Comparison of ENCODE assay signal across 1 cellular context in the genomic region with DNA sequence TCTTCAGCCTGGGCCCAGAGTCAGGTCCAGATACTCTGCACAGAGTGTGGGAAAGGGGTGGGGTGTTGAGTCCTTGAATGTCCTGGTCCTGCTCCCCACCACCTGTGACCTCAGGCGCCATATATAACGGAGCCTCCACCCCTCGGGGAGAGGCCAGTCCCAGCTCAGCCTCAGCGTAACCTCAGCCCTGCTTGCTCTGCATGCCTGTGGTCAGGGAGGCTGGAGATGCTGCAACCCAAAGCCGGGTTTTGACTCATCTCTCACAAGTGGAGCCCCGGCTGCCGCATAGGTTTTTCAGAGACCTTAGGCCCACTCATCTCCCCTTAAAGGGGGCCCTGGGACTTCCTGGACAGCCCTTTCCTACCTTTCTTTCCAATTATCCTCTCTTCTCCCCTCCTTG.
TF ChIP-seq lines count a peak whose summit lies in the region.

No MANE protein-coding gene starts in this region.

TF ChIP-seq in GM12878, 131 proteins besides CTCF, POLR2A, EP300 and RAD21 (continues in another document):
- TF ChIP-seq NFYA (IDR thresholded peaks at IDR 0.05; ENCODE audit: borderline replicate concordance, low read depth, low read length) (no peak), GATAD2B (conservative IDR thresholded peaks at IDR 0.05; ENCODE audit: low read depth) (no peak; the same call in 1 of the 2 replicates), JUND (IDR thresholded peaks at IDR 0.05; ENCODE audit: low read depth, low read length) (peak; percentile 80; the same call in 1 of the 2 replicates), USF2 (IDR thresholded peaks at IDR 0.05; ENCODE audit: borderline replicate concordance, low read depth, low read length) (no peak; the same call in 1 of the 2 replicates), SP1 (IDR thresholded peaks at IDR 0.05; ENCODE audit: low read depth, low read length) (peak; percentile 73), YY1 (IDR thresholded peaks at IDR 0.05; ENCODE audit: low read depth, low read length) (peak; percentile 88), CREB1 (IDR thresholded peaks at IDR 0.05; ENCODE audit: low read depth) (peak; percentile 59), IKZF1 (conservative IDR thresholded peaks at IDR 0.05) (peak; percentile 81), MEF2A (IDR thresholded peaks at IDR 0.05; ENCODE audit: insufficient read depth, low read depth, low read length) (peak; percentile 78), ATF3 (IDR thresholded peaks at IDR 0.05; ENCODE audit: borderline replicate concordance, extremely low read depth, low read depth, low read length) (no peak), PBX3 (IDR thresholded peaks at IDR 0.05; ENCODE audit: insufficient replicate concordance, low read depth, low read length) (no peak), EGR1 (IDR thresholded peaks at IDR 0.05; ENCODE audit: borderline replicate concordance in 1 of 2, low read depth in 2 of 2, low read length in 2 of 2) (0 out of 3 replicates have a peak, but pooled peaks of 1 of the 2 experiments have one; percentile 0), MLLT1 (IDR thresholded peaks at IDR 0.05) (peak; percentile 81), FOS (IDR thresholded peaks at IDR 0.05; ENCODE audit: borderline replicate concordance, extremely low read depth, insufficient read length) (no peak), BHLHE40 (IDR thresholded peaks at IDR 0.05; ENCODE audit: borderline replicate concordance in 1 of 2, low read depth in 2 of 2, low read length in 1 of 2) (peak; percentile 79 to 84), MTA2 (IDR thresholded peaks at IDR 0.05; ENCODE audit: low read depth) (peak; percentile 40), IKZF2 (IDR thresholded peaks at IDR 0.05) (peak; percentile 71 to 82; a peak in 3 of 4 replicates), EZH2 (IDR thresholded peaks at IDR 0.05; ENCODE audit: borderline replicate concordance, control insufficient read depth, low read depth, low read length) (no peak), NFXL1 (IDR thresholded peaks at IDR 0.05; ENCODE audit: borderline replicate concordance) (no peak), KLF5 (IDR thresholded peaks at IDR 0.05; ENCODE audit: partially characterized antibody) (no peak), ZNF622 (IDR thresholded peaks at IDR 0.05) (no peak), CUX1 (IDR thresholded peaks at IDR 0.05; ENCODE audit: insufficient replicate concordance, low read depth, low read length) (no peak), ZNF274 (IDR thresholded peaks at IDR 0.05; ENCODE audit: insufficient read depth, insufficient read length) (no peak), TAF1 (IDR thresholded peaks at IDR 0.05; ENCODE audit: borderline replicate concordance, low read depth, low read length) (peak; percentile 38; the same call in 1 of the 2 replicates), PRDM15 (CRISPR knock-in tag; IDR thresholded peaks at IDR 0.05) (no peak), PAX8 (IDR thresholded peaks at IDR 0.05) (no peak), KDM1A (IDR thresholded peaks at IDR 0.05; ENCODE audit: borderline replicate concordance) (no peak), BACH1 (IDR thresholded peaks at IDR 0.05; ENCODE audit: borderline replicate concordance) (0 out of 2 replicates have a peak, but pooled peaks have one; percentile 46), WRNIP1 (IDR thresholded peaks at IDR 0.05; ENCODE audit: borderline replicate concordance, low read depth, low read length) (no peak), BCLAF1 (IDR thresholded peaks at IDR 0.05) (no peak), CEBPB (IDR thresholded peaks at IDR 0.05; ENCODE audit: borderline replicate concordance in 1 of 2, low read depth in 2 of 2, low read length in 2 of 2) (peak in 1 of 2 experiments; percentile 51; a peak in 1 of 4 replicates), RFX5 (IDR thresholded peaks at IDR 0.05; ENCODE audit: low read depth, low read length) (no peak)
- TF ChIP-seq, protein P1, sequence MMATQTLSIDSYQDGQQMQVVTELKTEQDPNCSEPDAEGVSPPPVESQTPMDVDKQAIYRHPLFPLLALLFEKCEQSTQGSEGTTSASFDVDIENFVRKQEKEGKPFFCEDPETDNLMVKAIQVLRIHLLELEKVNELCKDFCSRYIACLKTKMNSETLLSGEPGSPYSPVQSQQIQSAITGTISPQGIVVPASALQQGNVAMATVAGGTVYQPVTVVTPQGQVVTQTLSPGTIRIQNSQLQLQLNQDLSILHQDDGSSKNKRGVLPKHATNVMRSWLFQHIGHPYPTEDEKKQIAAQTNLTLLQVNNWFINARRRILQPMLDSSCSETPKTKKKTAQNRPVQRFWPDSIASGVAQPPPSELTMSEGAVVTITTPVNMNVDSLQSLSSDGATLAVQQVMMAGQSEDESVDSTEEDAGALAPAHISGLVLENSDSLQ (IDR thresholded peaks at IDR 0.05), result no peak
- TF ChIP-seq, protein P2, sequence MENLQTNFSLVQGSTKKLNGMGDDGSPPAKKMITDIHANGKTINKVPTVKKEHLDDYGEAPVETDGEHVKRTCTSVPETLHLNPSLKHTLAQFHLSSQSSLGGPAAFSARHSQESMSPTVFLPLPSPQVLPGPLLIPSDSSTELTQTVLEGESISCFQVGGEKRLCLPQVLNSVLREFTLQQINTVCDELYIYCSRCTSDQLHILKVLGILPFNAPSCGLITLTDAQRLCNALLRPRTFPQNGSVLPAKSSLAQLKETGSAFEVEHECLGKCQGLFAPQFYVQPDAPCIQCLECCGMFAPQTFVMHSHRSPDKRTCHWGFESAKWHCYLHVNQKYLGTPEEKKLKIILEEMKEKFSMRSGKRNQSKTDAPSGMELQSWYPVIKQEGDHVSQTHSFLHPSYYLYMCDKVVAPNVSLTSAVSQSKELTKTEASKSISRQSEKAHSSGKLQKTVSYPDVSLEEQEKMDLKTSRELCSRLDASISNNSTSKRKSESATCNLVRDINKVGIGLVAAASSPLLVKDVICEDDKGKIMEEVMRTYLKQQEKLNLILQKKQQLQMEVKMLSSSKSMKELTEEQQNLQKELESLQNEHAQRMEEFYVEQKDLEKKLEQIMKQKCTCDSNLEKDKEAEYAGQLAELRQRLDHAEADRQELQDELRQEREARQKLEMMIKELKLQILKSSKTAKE (IDR thresholded peaks at IDR 0.05; ENCODE audit: low read depth, poor library complexity, severe bottlenecking), result peak; percentile 62
